In the genomic region with DNA sequence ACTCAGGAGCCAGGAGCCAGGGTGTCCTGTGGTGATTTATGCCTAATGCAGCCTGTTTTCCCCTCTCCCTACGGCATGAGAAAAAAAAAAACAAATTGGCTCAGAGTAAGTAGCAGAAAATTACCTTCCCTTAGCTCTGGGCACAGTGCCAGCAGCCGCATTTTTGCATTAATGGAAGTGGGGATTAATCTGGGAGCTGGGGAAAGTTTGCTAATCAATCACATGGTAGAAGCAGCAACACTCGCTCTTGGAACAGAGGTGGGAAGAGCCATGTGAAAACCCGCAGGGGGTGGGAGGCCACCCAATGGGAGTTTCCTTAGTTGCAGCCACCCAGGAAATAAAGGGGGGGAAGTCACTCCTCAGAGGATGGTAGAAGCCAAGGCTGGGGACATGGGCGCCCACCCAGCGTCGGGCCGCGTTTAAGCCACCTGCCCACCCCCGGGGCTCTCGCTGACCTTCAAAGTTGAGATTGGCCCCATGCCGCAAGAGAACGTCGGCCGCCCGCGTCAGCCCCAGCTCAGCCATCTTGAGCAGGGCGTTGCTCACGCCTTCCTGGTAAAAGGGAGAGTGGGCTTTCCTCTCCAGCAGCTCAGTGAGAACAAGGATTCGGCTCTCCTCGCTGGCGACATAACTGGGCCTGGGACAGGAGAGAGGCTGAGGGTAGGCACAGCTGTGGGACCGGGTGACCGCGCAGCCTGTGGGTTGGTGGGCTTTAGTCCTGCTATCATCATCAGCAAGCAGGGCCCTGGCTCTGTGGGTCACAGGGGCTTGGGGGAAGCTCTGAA, we compare ENCODE assay signal across 8 cellular contexts. TPM values are rescaled to one million over a fixed set of nuclear protein-coding genes. Genes with fewer than 3 reads are reported as not detected.
DNase-seq lines count a peak whose midpoint lies in the region; ATAC-seq lines count a peak whose summit lies in the region.

No MANE protein-coding gene starts in this region.

- peak overlapping the region; percentile 47 for H3K27ac Mint-ChIP-seq in memory B cell

- peak overlapping the region; percentile 85 for H3K4me3 Mint-ChIP-seq in memory B cell

- peaks cover 13% of the 10 kb centered on the region for H3K4me1 Mint-ChIP-seq in memory B cell

- no peaks in the 10 kb centered on the region for H3K9me3 Mint-ChIP-seq in memory B cell

- in situ Hi-C loops in G401 (cut with HindIII; ENCODE audit: low sequenced_read_pairs): no loop called here

- H3K36me3 Mint-ChIP-seq in memory B cell: peaks cover 9% of the 10 kb centered on the region

- ATAC-seq in memory B cell (ENCODE audit: low read depth) (no peak), HG03175 (IDR thresholded peaks at IDR 0.05; ENCODE audit: unreplicated experiment) (no peak), HG03457 (IDR thresholded peaks at IDR 0.05; ENCODE audit: unreplicated experiment) (no peak)

- H3K27me3 Mint-ChIP-seq in memory B cell: no peaks in the 10 kb centered on the region

- DNase-seq in COLO668 (lab: John Stamatoyannopoulos, UW; ENCODE audit: unreplicated experiment) (peak; percentile 21), NCI-H1105 (lab: John Stamatoyannopoulos, UW) (peak; percentile 88), amniotic epithelial cell (ENCODE audit: low read depth) (peak; percentile 79), memory B cell (ENCODE audit: low spot score in 2 of 2) (no peak), G401 (ENCODE audit: low spot score) (no peak), DMS53 treated with DMSO at 0.1 percent for 48 hours (lab: John Stamatoyannopoulos, UW; ENCODE audit: unreplicated experiment) (no peak)

RNA-seq across cellular contexts. Expression of gene ASB6, which starts 1.7 kb away (rescaled TPM):
- total RNA-seq in G401 (2014; rRNA removed; shearing (Covaris generic)): 37.2 and 49.7 TPM in 2 replicates

RNA-seq across cellular contexts. Expression of gene NTMT1, which starts 14.3 kb away (rescaled TPM):
- total RNA-seq in G401 (2014; rRNA removed; shearing (Covaris generic)): 107 and 123 TPM in 2 replicates

RNA-seq across cellular contexts. Expression of gene C9orf50, which starts 19.4 kb away (rescaled TPM):
- total RNA-seq in G401 (2014; rRNA removed; shearing (Covaris generic)): not detected in 2 replicates

RNA-seq across cellular contexts. Expression of gene PRRX2, which starts 25.2 kb away (rescaled TPM):
- total RNA-seq in G401 (2014; rRNA removed; shearing (Covaris generic)): not detected in 2 replicates

Comparison
In these comparisons a context has a peak if more than half of its experiments do, and no peak if none do; other contexts are left out.
1. DNase-seq: peak in COLO668 (single experiment), NCI-H1105 (single experiment) and amniotic epithelial cell (single experiment); none in memory B cell (0 of 2), G401 (single experiment) and DMS53 treated with DMSO at 0.1 percent for 48 hours (single experiment).